12 cellular contexts compared by ENCODE assay signal in the genomic region with DNA sequence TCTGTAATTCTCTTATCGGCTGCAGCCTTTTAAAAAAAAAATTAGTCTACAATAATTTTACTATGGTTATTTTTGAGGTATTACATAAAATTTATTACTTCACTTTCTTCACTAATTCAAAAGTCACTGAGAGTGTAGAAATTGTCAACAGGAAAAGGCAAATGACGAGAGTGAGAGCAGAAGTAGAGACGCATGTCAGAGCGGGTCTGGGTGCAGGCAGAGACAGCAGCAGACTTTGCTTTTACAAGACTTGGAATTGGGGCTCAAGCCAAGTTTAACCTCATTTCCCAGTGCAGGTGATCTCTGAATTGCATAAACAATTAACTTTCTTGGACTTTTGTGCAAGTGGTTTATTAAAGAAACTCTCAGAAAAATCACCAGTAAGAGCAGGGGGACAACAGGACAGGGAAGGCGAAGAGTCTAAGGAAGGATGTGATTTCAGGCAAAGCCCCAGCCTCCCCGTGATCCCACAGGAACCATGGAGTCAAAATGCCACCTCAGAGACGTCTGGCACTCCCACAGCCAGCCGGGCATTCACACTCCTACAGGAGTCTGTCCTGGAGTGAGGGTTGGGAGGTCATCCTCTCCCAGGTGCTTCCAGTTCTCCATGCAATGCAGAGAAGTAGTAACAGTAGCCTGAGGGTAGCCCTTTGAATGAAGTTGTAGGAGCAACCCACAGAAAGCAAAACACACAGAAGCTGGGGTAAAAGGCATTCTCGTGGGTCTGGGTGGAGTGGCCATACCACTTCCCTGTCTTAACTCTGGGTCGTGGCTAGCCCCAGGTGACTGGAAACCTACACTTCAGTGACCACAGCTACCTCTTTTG.
DNase-seq lines count a peak whose midpoint lies in the region; ATAC-seq and TF ChIP-seq lines count a peak whose summit lies in the region.
"Had no signal": no experiment of that assay in that cellular context is flagged by ENCODE, and none has a peak within 500 bp of the region (broad histone marks: within the 10 kb centered on the region; RNA-seq: fewer than 3 reads in every experiment).

No MANE protein-coding gene starts in this region.

- H3K4me3 Mint-ChIP-seq in activated CD4-positive, alpha-beta T cell treated with anti-CD3 and anti-CD28 coated beads, Interleukin-2, amount 10 ng/mL, durations not matched to agents 7 days and 5 days, result no peak overlapping the region
- peak overlapping the region in 1 of 2 donors; percentile 66 for H3K4me3 Mint-ChIP-seq in stimulated activated naive B cell treated with anti-CD40 and anti-IgM and Interleukin-4, amounts not matched to agents 10 μg/mL and 1 μg/mL and 100 μg/mL, for 72 hours
- H3K4me3 Mint-ChIP-seq: T-helper 17 cell had no signal

- TF ChIP-seq POLR2A in Peyer's patch (IDR thresholded peaks at IDR 0.05), result no peak
- TF ChIP-seq POLR2A in esophagus squamous epithelium (IDR thresholded peaks at IDR 0.05), result no peak

- H3K36me3 ChIP-seq in Peyer's patch (no peaks in the 10 kb centered on the region), esophagus squamous epithelium (no peaks in the 10 kb centered on the region)

- in situ Hi-C loops in G401 (cut with HindIII; ENCODE audit: low sequenced_read_pairs), result no loop called here

- peak overlapping the region; percentile 69 for H3K27ac Mint-ChIP-seq in activated CD4-positive, alpha-beta T cell treated with anti-CD3 and anti-CD28 coated beads, Interleukin-2, amount 10 ng/mL, durations not matched to agents 7 days and 5 days
- peak overlapping the region; percentile 90 for H3K27ac Mint-ChIP-seq in stimulated activated naive B cell treated with anti-CD40 and anti-IgM and Interleukin-4, amounts not matched to agents 10 μg/mL and 1 μg/mL and 100 μg/mL, for 72 hours
- H3K27ac Mint-ChIP-seq: T-helper 17 cell had no signal

- H3K4me1 ChIP-seq in Peyer's patch (no peaks in the 10 kb centered on the region), esophagus squamous epithelium (peaks cover 0 to 14% (median 5%) of the 10 kb centered on the region in 3 donors)

- ATAC-seq in stimulated activated naive B cell treated with anti-CD40 and anti-IgM and Interleukin-4, amounts not matched to agents 10 μg/mL and 1 μg/mL and 100 μg/mL, for 72 hours (replicated peaks), result peak; percentile 70 to 94
- ATAC-seq: T-helper 17 cell had no signal

- H3K27me3 ChIP-seq in Peyer's patch (no peaks in the 10 kb centered on the region), esophagus squamous epithelium (no peaks in the 10 kb centered on the region)

- peaks cover 14% of the 10 kb centered on the region for H3K4me1 Mint-ChIP-seq in activated CD4-positive, alpha-beta T cell treated with anti-CD3 and anti-CD28 coated beads, Interleukin-2, amount 10 ng/mL, durations not matched to agents 7 days and 5 days
- peaks cover 10% of the 10 kb centered on the region in 2 donors for H3K4me1 Mint-ChIP-seq in stimulated activated naive B cell treated with anti-CD40 and anti-IgM and Interleukin-4, amounts not matched to agents 10 μg/mL and 1 μg/mL and 100 μg/mL, for 72 hours
- H3K4me1 Mint-ChIP-seq: T-helper 17 cell had no signal

- no peaks in the 10 kb centered on the region for H3K27me3 Mint-ChIP-seq in activated CD4-positive, alpha-beta T cell treated with anti-CD3 and anti-CD28 coated beads, Interleukin-2, amount 10 ng/mL, durations not matched to agents 7 days and 5 days
- H3K27me3 Mint-ChIP-seq in stimulated activated naive B cell treated with anti-CD40 and anti-IgM and Interleukin-4, amounts not matched to agents 10 μg/mL and 1 μg/mL and 100 μg/mL, for 72 hours, result peaks cover 0 to 5% of the 10 kb centered on the region in 2 donors
- H3K27me3 Mint-ChIP-seq: T-helper 17 cell had no signal

- 24 to 37% methylated on average over 8 to 10 of the region's 10 CpGs for WGBS in esophagus squamous epithelium, 2 donors

- intact Hi-C loops in esophagus squamous epithelium (cut with DNase I), result no loop called here

- H3K27ac ChIP-seq in Peyer's patch, result peak overlapping the region in 1 of 4 donors; percentile 25
- peak overlapping the region in 3 of 4 donors; percentile 3 to 44 (median 9) for H3K27ac ChIP-seq in esophagus squamous epithelium

- H3K9me3 Mint-ChIP-seq in activated CD4-positive, alpha-beta T cell treated with anti-CD3 and anti-CD28 coated beads, Interleukin-2, amount 10 ng/mL, durations not matched to agents 7 days and 5 days, result peaks cover 4% of the 10 kb centered on the region
- peaks cover 0 to under 1% of the 10 kb centered on the region in 2 donors for H3K9me3 Mint-ChIP-seq in stimulated activated naive B cell treated with anti-CD40 and anti-IgM and Interleukin-4, amounts not matched to agents 10 μg/mL and 1 μg/mL and 100 μg/mL, for 72 hours

- no peak for DNase-seq in activated CD4-positive, alpha-beta T cell treated with anti-CD3 and anti-CD28 coated beads, Interleukin-2, amount 10 ng/mL, durations not matched to agents 7 days and 5 days
- DNase-seq in activated CD4-positive, alpha-beta T cell treated with anti-CD3 and anti-CD28 coated beads for 48 hours, result no peak
- DNase-seq in Peyer's patch (peak in 2 of 3 donors; percentile 27 to 55), esophagus squamous epithelium (lab: John Stamatoyannopoulos, UW) (no peak), G401 (ENCODE audit: low spot score) (no peak), NCI-H1436 (lab: John Stamatoyannopoulos, UW) (no peak)
- peak; percentile 11 for DNase-seq in stimulated activated naive B cell treated with anti-CD40 and anti-IgM and Interleukin-4, amounts not matched to agents 10 μg/mL and 1 μg/mL and 100 μg/mL, for 72 hours
- DNase-seq in stimulated activated CD4-positive, alpha-beta T cell treated with anti-CD3 and anti-CD28 coated beads, Interleukin-15, amount 100 ng/mL, for 24 hours, result no peak
- DNase-seq: effector memory CD4-positive, alpha-beta T cell; KBM-7; NCI-H1930; T-helper 17 cell had no signal

- no peak for TF ChIP-seq CTCF in Peyer's patch (IDR thresholded peaks at IDR 0.05)
- TF ChIP-seq CTCF in esophagus squamous epithelium (IDR thresholded peaks at IDR 0.05), result no peak

- POLR2A ChIA-PET in activated CD4-positive, alpha-beta T cell treated with anti-CD3 and anti-CD28 coated beads, Interleukin-2, amount 10 ng/mL, durations not matched to agents 7 days and 5 days (lab: Charles Lee), result no interaction called here

- CTCF ChIA-PET in activated CD4-positive, alpha-beta T cell treated with anti-CD3 and anti-CD28 coated beads, Interleukin-2, amount 10 ng/mL, durations not matched to agents 7 days and 5 days (lab: Charles Lee), result no interaction called here

- no peaks in the 10 kb centered on the region for H3K9me3 ChIP-seq in Peyer's patch
- H3K9me3 ChIP-seq in esophagus squamous epithelium, result no peaks in the 10 kb centered on the region

- H3K4me3 ChIP-seq in Peyer's patch, result no peak overlapping the region
- peak overlapping the region in 1 of 4 donors; percentile 4 for H3K4me3 ChIP-seq in esophagus squamous epithelium

- no peaks in the 10 kb centered on the region for H3K36me3 Mint-ChIP-seq in activated CD4-positive, alpha-beta T cell treated with anti-CD3 and anti-CD28 coated beads, Interleukin-2, amount 10 ng/mL, durations not matched to agents 7 days and 5 days (ENCODE audit: low read depth)
- H3K36me3 Mint-ChIP-seq in stimulated activated naive B cell treated with anti-CD40 and anti-IgM and Interleukin-4, amounts not matched to agents 10 μg/mL and 1 μg/mL and 100 μg/mL, for 72 hours, result no peaks in the 10 kb centered on the region

Comparison
In these comparisons a context has a peak if more than half of its experiments do, and no peak if none do; other contexts are left out.
1. DNase-seq: peak in Peyer's patch (2 of 3) and stimulated activated naive B cell treated with anti-CD40 and anti-IgM and Interleukin-4, amounts not matched to agents 10 μg/mL and 1 μg/mL and 100 μg/mL, for 72 hours (single experiment); none in activated CD4-positive, alpha-beta T cell treated with anti-CD3 and anti-CD28 coated beads, Interleukin-2, amount 10 ng/mL, durations not matched to agents 7 days and 5 days (single experiment), activated CD4-positive, alpha-beta T cell treated with anti-CD3 and anti-CD28 coated beads for 48 hours (single experiment), esophagus squamous epithelium (single experiment), G401 (single experiment), stimulated activated CD4-positive, alpha-beta T cell treated with anti-CD3 and anti-CD28 coated beads, Interleukin-15, amount 100 ng/mL, for 24 hours (single experiment) and NCI-H1436 (single experiment).